ENCODE assay signal across 15 cellular contexts in genomic region chr3:105899528-105899927, GRCh38. TPM values are rescaled to one million over a fixed set of nuclear protein-coding genes. Genes with fewer than 3 reads are reported as not detected.
DNase-seq lines count a peak whose midpoint lies in the region; ATAC-seq and TF ChIP-seq lines count a peak whose summit lies in the region.
"Had no signal": no experiment of that assay in that cellular context is flagged by ENCODE, and none has a peak within 500 bp of the region (broad histone marks: within the 10 kb centered on the region; RNA-seq: fewer than 3 reads in every experiment).

No MANE protein-coding gene starts in this region.

- H3K79me2 ChIP-seq in HCT116 (ENCODE audit: insufficient read depth, low read length), result no peaks in the 10 kb centered on the region

- no TSS peak for BruUV-seq in HCT116 (replicated peaks; lab: Mats Ljungman, UMichigan)

- H3K9ac ChIP-seq in HCT116 (ENCODE audit: low read length) (no peak overlapping the region), adipocyte (ENCODE audit: low read length) (peak overlapping the region; percentile 32), skeletal muscle satellite cell (ENCODE audit: low read depth, low read length) (peak overlapping the region; percentile 46)

- H3K4me1 ChIP-seq in HCT116 (ENCODE audit: control insufficient read depth in 1 of 2, insufficient read depth in 2 of 2, low read length in 2 of 2), result peaks cover 0 to under 1% of the 10 kb centered on the region in 2 experiments; a peak in 1 of 4 replicates
- H3K4me1 ChIP-seq in adipocyte (ENCODE audit: control insufficient read depth, insufficient read depth, low read length), result peaks cover 14% of the 10 kb centered on the region
- H3K4me1 ChIP-seq in skeletal muscle satellite cell (ENCODE audit: control insufficient read depth, insufficient read depth, low read length), result peaks cover 9% of the 10 kb centered on the region
- H3K4me1 ChIP-seq: upper lobe of left lung had no signal

- CTCF ChIA-PET in HCT116 (lab: Charles Lee), result no interaction called here

- H3K27me3 ChIP-seq in HCT116 (ENCODE audit: insufficient read depth, low read length) (no peaks in the 10 kb centered on the region), adipocyte (replicated peaks; ENCODE audit: control insufficient read depth, insufficient read depth, low read length) (no peaks in the 10 kb centered on the region), skeletal muscle satellite cell (ENCODE audit: control insufficient read depth, insufficient read depth, low read length) (no peaks in the 10 kb centered on the region)
- H3K27me3 ChIP-seq: right atrium auricular region, upper lobe of left lung had no signal

- no peak for ATAC-seq in HCT116

- no peak overlapping the region for H3K27ac ChIP-seq in HCT116 (ENCODE audit: low read depth, low read length)
- H3K27ac ChIP-seq: right atrium auricular region, upper lobe of left lung had no signal

- no peak for TF ChIP-seq CTCF in HCT116 (IDR thresholded peaks at IDR 0.05 in 2 of 3, conservative IDR thresholded peaks at IDR 0.05 in 1 of 3; ENCODE audit: borderline replicate concordance in 1 of 3, insufficient read depth in 1 of 3, low read depth in 2 of 3, low read length in 2 of 3)

- H2AFZ ChIP-seq in HCT116 (ENCODE audit: low read depth, low read length, poor library complexity, severe bottlenecking), result no peak overlapping the region

- POLR2A ChIA-PET in HCT116 (lab: Charles Lee), result no interaction called here

- RAD21 ChIA-PET in HCT116 (lab: Charles Lee; ENCODE audit: low non-redundant PET in 1 of 2, low total read pairs in 2 of 2, uncharacterized antibody in 2 of 2, unreplicated experiment in 2 of 2), result no interaction called here

- H3K9me2 ChIP-seq in HCT116 (ENCODE audit: insufficient read depth), result peaks cover 2% of the 10 kb centered on the region; the same call in 1 of the 2 replicates

- H3K36me3 ChIP-seq in HCT116 (ENCODE audit: control insufficient read depth in 1 of 2, insufficient read depth in 2 of 2, low read length in 2 of 2), result no peaks in the 10 kb centered on the region
- H3K36me3 ChIP-seq in adipocyte (ENCODE audit: control insufficient read depth, insufficient read depth, low read length, severe bottlenecking), result no peaks in the 10 kb centered on the region
- no peaks in the 10 kb centered on the region for H3K36me3 ChIP-seq in skeletal muscle satellite cell (ENCODE audit: insufficient read depth, low read length)
- H3K36me3 ChIP-seq: right atrium auricular region, upper lobe of left lung had no signal

- H3K4me2 ChIP-seq in HCT116 (ENCODE audit: low read length) (no peak overlapping the region), skeletal muscle satellite cell (ENCODE audit: low read length) (no peak overlapping the region)

- H3K9me3 ChIP-seq in HCT116 (ENCODE audit: control insufficient read depth in 1 of 2, insufficient read depth in 1 of 2, low read depth in 1 of 2, low read length in 2 of 2), result no peaks in the 10 kb centered on the region
- H3K9me3 ChIP-seq in adipocyte (ENCODE audit: control insufficient read depth, low read length), result no peaks in the 10 kb centered on the region
- H3K9me3 ChIP-seq in skeletal muscle satellite cell (replicated peaks; ENCODE audit: low read length), result no peaks in the 10 kb centered on the region
- H3K9me3 ChIP-seq: right atrium auricular region, upper lobe of left lung had no signal

- DNase-seq in HCT116 (ENCODE audit: low read depth, low spot score) (no peak), adipocyte (ENCODE audit: low read depth) (peak; percentile 86), fibroblast of the conjunctiva (ENCODE audit: low read depth) (peak; percentile 26), GDM1 (lab: John Stamatoyannopoulos, UW) (no peak), mucosa of gallbladder (ENCODE audit: low spot score) (no peak)
- DNase-seq in effector CD8-positive, alpha-beta T cell (lab: John Stamatoyannopoulos, UW), result no peak
- DNase-seq: activated B cell treated with CpG ODN at 0.5 μM for 24 hours; activated naive CD4-positive, alpha-beta T cell treated with anti-CD3 and anti-CD28 coated beads, Interleukin-2, amount 10 ng/mL, durations not matched to agents 7 days and 5 days; NCI-H1436; NCI-H2227 treated with DMSO at 0.1 percent for 48 hours; nephron progenitor cell; stimulated activated CD4-positive, alpha-beta T cell treated with anti-CD3 and anti-CD28 coated beads, Interleukin-4, amount 100 ng/mL, for 24 hours; upper lobe of left lung had no signal

- intact Hi-C loops in HCT116 (cut with micrococcal nuclease), result no loop called here

- no peak for TF ChIP-seq POLR2A in HCT116 (IDR thresholded peaks at IDR 0.05; ENCODE audit: borderline replicate concordance, extremely low read depth, insufficient read depth, insufficient read length)

- no peak for TF ChIP-seq RAD21 in HCT116 (IDR thresholded peaks at IDR 0.05; ENCODE audit: low read depth)

- H4K20me1 ChIP-seq in HCT116 (ENCODE audit: insufficient read depth), result no peaks in the 10 kb centered on the region

- H3K4me3 ChIP-seq in HCT116 (replicated peaks in 1 of 2; ENCODE audit: low read depth in 1 of 2, low read length in 2 of 2), result no peak overlapping the region
- H3K4me3 ChIP-seq in adipocyte (ENCODE audit: low read length), result no peak overlapping the region
- H3K4me3 ChIP-seq in skeletal muscle satellite cell (ENCODE audit: low read length), result no peak overlapping the region
- H3K4me3 ChIP-seq: right atrium auricular region, upper lobe of left lung had no signal

TF ChIP-seq in HCT116, 20 proteins besides CTCF, POLR2A, EP300 and RAD21:
- TF ChIP-seq CEBPB (IDR thresholded peaks at IDR 0.05; ENCODE audit: low read depth), result peak; percentile 53
- no peak for TF ChIP-seq POLR2AphosphoS5 (IDR thresholded peaks at IDR 0.05; ENCODE audit: low read depth, low read length)
- peak; percentile 25; the same call in 1 of the 2 replicates for TF ChIP-seq FOSL1 (IDR thresholded peaks at IDR 0.05; ENCODE audit: low read depth)

RNA-seq across cellular contexts. Expression of gene CBLB, which starts 30.7 kb away (rescaled TPM):
- total RNA-seq in HCT116 (2021; ENCODE audit: unreplicated experiment) (10.4 TPM), mucosa of gallbladder (33.6 TPM)
- polyA plus RNA-seq in HCT116 (2012), result 3.2 and 3.9 TPM in 2 replicates
- 31.7 and 34.5 TPM in 2 replicates for total RNA-seq in skeletal muscle satellite cell (2012; rRNA removed)

Comparison
In these comparisons a context has a peak if more than half of its experiments do, and no peak if none do; other contexts are left out.
1. DNase-seq: peak in adipocyte (single experiment) and fibroblast of the conjunctiva (single experiment); none in HCT116 (single experiment), GDM1 (single experiment), effector CD8-positive, alpha-beta T cell (single experiment) and mucosa of gallbladder (single experiment).